In the genomic region with DNA sequence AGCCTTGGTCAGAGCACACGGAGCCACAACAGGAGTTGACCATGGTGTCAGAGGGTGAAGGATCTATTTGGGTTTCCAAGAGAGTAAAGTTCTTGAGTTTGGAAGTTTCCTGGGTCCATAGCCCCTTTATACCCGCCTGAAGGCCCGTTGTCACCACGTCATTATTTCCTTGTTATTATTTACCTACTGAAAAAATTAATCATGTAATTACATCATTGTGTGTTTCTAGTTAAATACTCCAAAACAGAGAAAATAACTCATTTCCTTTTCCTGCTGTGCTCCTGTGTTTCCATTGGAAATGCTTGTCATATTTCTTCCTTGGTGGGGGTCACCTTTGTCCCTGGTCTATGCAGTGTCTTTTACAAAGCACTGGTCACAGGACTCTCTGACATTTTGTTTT, we compare ENCODE assay signal across 23 cellular contexts. TPM values are rescaled to one million over a fixed set of nuclear protein-coding genes. Genes with fewer than 3 reads are reported as not detected.
DNase-seq lines count a peak whose midpoint lies in the region; FAIRE-seq and TF ChIP-seq lines count a peak whose summit lies in the region.
"Had no signal": no experiment of that assay in that cellular context is flagged by ENCODE, and none has a peak within 500 bp of the region (broad histone marks: within the 10 kb centered on the region; RNA-seq: fewer than 3 reads in every experiment).

A gene (minus strand): TSS at position 101 of the 400 bp plus-strand sequence. CDS start 58 bp downstream, at position 43.

- no peak within 1 kb of the TSS for H3K4me3 Mint-ChIP-seq in osteocyte (ENCODE audit: unreplicated experiment)
- H3K4me3 Mint-ChIP-seq: CD4-positive, CD25-positive, alpha-beta regulatory T cell; T-cell had no signal

- DNase-seq in M059J (ENCODE audit: low read depth) (peak; percentile 17), mammary epithelial cell (no peak), osteocyte (ENCODE audit: extremely low spot score, unreplicated experiment) (no peak), ACHN (no peak), kidney glomerular epithelial cell (lab: John Stamatoyannopoulos, UW) (no peak), AG08396 (ENCODE audit: low spot score) (no peak)
- DNase-seq: BE2C; CD4-positive, CD25-positive, alpha-beta regulatory T cell; COR-L47; GOT3; KG1; NCI-H1417; NCI-H187 treated with DMSO at 0.1 percent for 48 hours; NCI-H345; NCI-H526; Peyer's patch; Right ventricle myocardium superior; T-cell had no signal

- no peaks in the 10 kb centered on the region for H3K27me3 ChIP-seq in mammary epithelial cell (ENCODE audit: insufficient read depth, low read length)
- H3K27me3 ChIP-seq: BE2C, Peyer's patch had no signal

- peaks cover 36% of the 10 kb centered on the region for H3K4me1 Mint-ChIP-seq in osteocyte (ENCODE audit: unreplicated experiment)

- FAIRE-seq in G401.6 (lab: Jason Lieb, UNC), result peak; percentile 36
- FAIRE-seq: GM12891, GM19239, HepG2 had no signal

- peaks cover 13% of the 10 kb centered on the region for H3K4me1 ChIP-seq in mammary epithelial cell (ENCODE audit: insufficient read depth, low read length)
- H3K4me1 ChIP-seq: BE2C, Peyer's patch had no signal

- no peaks in the 10 kb centered on the region for H3K9me3 Mint-ChIP-seq in osteocyte (ENCODE audit: unreplicated experiment)

- TF ChIP-seq CTCF in mammary epithelial cell (conservative IDR thresholded peaks at IDR 0.05 in 1 of 2, IDR thresholded peaks at IDR 0.05 in 1 of 2; ENCODE audit: extremely low read depth in 1 of 2, insufficient read depth in 1 of 2, low read depth in 1 of 2, low read length in 2 of 2) (no peak), osteocyte (IDR thresholded peaks at IDR 0.05) (no peak)

- no peaks in the 10 kb centered on the region for H3K9me3 ChIP-seq in mammary epithelial cell (replicated peaks; ENCODE audit: insufficient read depth, low read length)
- H3K9me3 ChIP-seq: BE2C, Peyer's patch had no signal

- in situ Hi-C loops in mammary epithelial cell (cut with MboI; ENCODE audit: low sequenced_read_pairs in 2 of 2) (no loop called here), ACHN (cut with HindIII; ENCODE audit: low pct_ligation_motif_present, low pct_unique_long_range_greater_than_20kb, low sequenced_read_pairs) (no loop called here)

- H3K36me3 Mint-ChIP-seq in osteocyte (ENCODE audit: unreplicated experiment), result no peaks in the 10 kb centered on the region
- H3K36me3 Mint-ChIP-seq: CD4-positive, CD25-positive, alpha-beta regulatory T cell; T-cell had no signal

- 89% methylated on average over 4 of the region's 4 CpGs for WGBS in mammary epithelial cell (ENCODE audit: low coverage, missing lambda C conversion rate)

- TSS peak; percentile 48 for BruUV-seq in mammary epithelial cell (replicated peaks; lab: Mats Ljungman, UMichigan)

- dilution Hi-C loops in mammary epithelial cell (cut with HindIII; ENCODE audit: low sequenced_read_pairs), result no loop called here

- H4K20me1 ChIP-seq in mammary epithelial cell (ENCODE audit: insufficient read depth, low read length), result no peaks in the 10 kb centered on the region

- CTCF ChIA-PET in mammary epithelial cell (lab: Charles Lee; ENCODE audit: low non-redundant PET), result no interaction called here

- no peaks in the 10 kb centered on the region for H3K79me2 ChIP-seq in mammary epithelial cell (ENCODE audit: insufficient read depth, low read length)

- no peak within 1 kb of the TSS for H3K9ac ChIP-seq in mammary epithelial cell (ENCODE audit: insufficient read depth, low read length)

- H3K4me2 ChIP-seq in mammary epithelial cell (ENCODE audit: insufficient read depth, low read depth, low read length), result no peak within 1 kb of the TSS

- peak within 1 kb of the TSS; percentile 40 for H3K27ac ChIP-seq in mammary epithelial cell (ENCODE audit: insufficient read depth, low read depth, low read length)
- H3K27ac ChIP-seq: Peyer's patch had no signal

- peak within 1 kb of the TSS; percentile 73 for H3K27ac Mint-ChIP-seq in osteocyte (ENCODE audit: unreplicated experiment)
- H3K27ac Mint-ChIP-seq: CD4-positive, CD25-positive, alpha-beta regulatory T cell; T-cell had no signal

- no peaks in the 10 kb centered on the region for H3K27me3 Mint-ChIP-seq in osteocyte (ENCODE audit: unreplicated experiment)

- intact Hi-C loops in mammary epithelial cell (cut with micrococcal nuclease), result loop anchor here (2.0 to 5.0 kb wide), 2 partner anchors 37 to 44 kb away; a partner anchor contains a TSS

- H3K4me3 ChIP-seq in mammary epithelial cell (replicated peaks in 1 of 3; ENCODE audit: insufficient read depth in 1 of 3, low read depth in 2 of 3, low read length in 3 of 3), result no peak within 1 kb of the TSS
- H3K4me3 ChIP-seq: Peyer's patch had no signal

- H3K36me3 ChIP-seq in mammary epithelial cell (ENCODE audit: insufficient read depth, low read length), result no peaks in the 10 kb centered on the region
- H3K36me3 ChIP-seq: BE2C, Peyer's patch had no signal

- H2AFZ ChIP-seq in mammary epithelial cell (ENCODE audit: low read depth, low read length), result peak within 1 kb of the TSS; percentile 32

RNA-seq across cellular contexts. Expression of the gene that starts here (rescaled TPM):
- total RNA-seq in M059J (2014; rRNA removed; shearing (Covaris generic)), result 0.10 TPM in 1 of 2 replicates, not detected in the other
- total RNA-seq in mammary epithelial cell, result not detected
- polyA plus RNA-seq in mammary epithelial cell, result not detected
- polyA minus RNA-seq in mammary epithelial cell, result not detected
- total RNA-seq in osteocyte, result not detected in 2 replicates
- total RNA-seq: CD4-positive, CD25-positive, alpha-beta regulatory T cell; Daoy; HepG2; Peyer's patch; Right ventricle myocardium superior; T-cell had no signal
- polyA plus RNA-seq: CD4-positive, CD25-positive, alpha-beta regulatory T cell; HepG2 had no signal

Comparison
In these comparisons a context has a peak if more than half of its experiments do, and no peak if none do; other contexts are left out.
1. Peak in DNase-seq in M059J; RNA of the gene not detected or under 1 TPM.